In the genomic region with DNA sequence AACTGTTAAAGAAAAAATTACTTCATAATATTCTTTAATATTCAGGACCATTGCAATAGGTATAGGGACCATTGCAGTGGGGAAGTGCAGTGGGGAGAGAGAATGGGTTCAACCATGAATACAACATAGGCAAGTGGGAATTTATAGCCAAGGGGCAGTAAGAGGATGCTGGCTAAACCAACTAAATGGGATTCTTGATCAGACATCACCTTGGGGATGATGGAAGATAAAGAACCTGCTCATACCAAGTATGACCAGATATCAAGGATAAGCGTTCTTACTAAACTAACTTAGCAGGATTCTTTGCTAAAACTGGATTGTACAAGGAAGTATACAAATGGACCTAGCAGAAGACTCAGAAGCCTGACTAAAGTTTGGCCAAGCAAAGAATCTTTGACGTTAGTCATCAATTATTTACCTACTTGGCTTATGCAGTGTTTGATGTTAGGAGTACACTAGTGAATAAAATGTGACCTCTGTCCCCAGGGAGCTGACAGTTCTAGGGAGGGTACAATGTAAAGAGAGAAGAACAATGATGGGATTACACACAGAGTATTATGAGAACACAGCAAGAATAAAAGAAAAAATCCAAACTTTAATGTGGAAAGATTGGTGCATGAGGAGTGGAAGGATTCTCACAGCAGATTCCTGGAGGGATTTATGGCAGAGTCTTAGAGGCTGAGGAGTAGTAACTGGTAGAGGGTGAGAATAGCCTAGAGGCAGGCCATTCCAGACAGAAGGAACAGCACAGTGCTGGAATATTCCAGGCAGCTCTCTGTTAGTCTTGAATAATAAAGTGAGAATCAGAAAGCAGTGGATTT, we compare ENCODE assay signal across 1 cellular context.
TF ChIP-seq lines count a peak whose summit lies in the region.

No MANE protein-coding gene starts in this region.

TF ChIP-seq in HepG2, 621 proteins besides CTCF, POLR2A, EP300 and RAD21 (continued from another document and continues in another):
- TF ChIP-seq, protein P1, sequence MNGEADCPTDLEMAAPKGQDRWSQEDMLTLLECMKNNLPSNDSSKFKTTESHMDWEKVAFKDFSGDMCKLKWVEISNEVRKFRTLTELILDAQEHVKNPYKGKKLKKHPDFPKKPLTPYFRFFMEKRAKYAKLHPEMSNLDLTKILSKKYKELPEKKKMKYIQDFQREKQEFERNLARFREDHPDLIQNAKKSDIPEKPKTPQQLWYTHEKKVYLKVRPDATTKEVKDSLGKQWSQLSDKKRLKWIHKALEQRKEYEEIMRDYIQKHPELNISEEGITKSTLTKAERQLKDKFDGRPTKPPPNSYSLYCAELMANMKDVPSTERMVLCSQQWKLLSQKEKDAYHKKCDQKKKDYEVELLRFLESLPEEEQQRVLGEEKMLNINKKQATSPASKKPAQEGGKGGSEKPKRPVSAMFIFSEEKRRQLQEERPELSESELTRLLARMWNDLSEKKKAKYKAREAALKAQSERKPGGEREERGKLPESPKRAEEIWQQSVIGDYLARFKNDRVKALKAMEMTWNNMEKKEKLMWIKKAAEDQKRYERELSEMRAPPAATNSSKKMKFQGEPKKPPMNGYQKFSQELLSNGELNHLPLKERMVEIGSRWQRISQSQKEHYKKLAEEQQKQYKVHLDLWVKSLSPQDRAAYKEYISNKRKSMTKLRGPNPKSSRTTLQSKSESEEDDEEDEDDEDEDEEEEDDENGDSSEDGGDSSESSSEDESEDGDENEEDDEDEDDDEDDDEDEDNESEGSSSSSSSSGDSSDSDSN (CRISPR knock-in tag; IDR thresholded peaks at IDR 0.05): no peak
- TF ChIP-seq KLF12 (CRISPR knock-in tag; IDR thresholded peaks at IDR 0.05; ENCODE audit: borderline replicate concordance): no peak
- no peak for TF ChIP-seq ZNF615 (CRISPR knock-in tag; IDR thresholded peaks at IDR 0.05; ENCODE audit: borderline replicate concordance)
- TF ChIP-seq ZNF761 (CRISPR knock-in tag; conservative IDR thresholded peaks at IDR 0.05): no peak
- TF ChIP-seq ZNF768 (CRISPR knock-in tag; IDR thresholded peaks at IDR 0.05): no peak
- no peak for TF ChIP-seq HIVEP1 (CRISPR knock-in tag; IDR thresholded peaks at IDR 0.05)
- TF ChIP-seq EED (CRISPR knock-in tag; IDR thresholded peaks at IDR 0.05): no peak
- no peak for TF ChIP-seq MED13 (CRISPR knock-in tag; IDR thresholded peaks at IDR 0.05)
- TF ChIP-seq KDM3A (CRISPR knock-in tag; IDR thresholded peaks at IDR 0.05; ENCODE audit: low read depth): no peak
- TF ChIP-seq, protein P2, sequence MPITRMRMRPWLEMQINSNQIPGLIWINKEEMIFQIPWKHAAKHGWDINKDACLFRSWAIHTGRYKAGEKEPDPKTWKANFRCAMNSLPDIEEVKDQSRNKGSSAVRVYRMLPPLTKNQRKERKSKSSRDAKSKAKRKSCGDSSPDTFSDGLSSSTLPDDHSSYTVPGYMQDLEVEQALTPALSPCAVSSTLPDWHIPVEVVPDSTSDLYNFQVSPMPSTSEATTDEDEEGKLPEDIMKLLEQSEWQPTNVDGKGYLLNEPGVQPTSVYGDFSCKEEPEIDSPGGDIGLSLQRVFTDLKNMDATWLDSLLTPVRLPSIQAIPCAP (CRISPR knock-in tag; IDR thresholded peaks at IDR 0.05; ENCODE audit: low read depth): no peak
- TF ChIP-seq, protein P3, sequence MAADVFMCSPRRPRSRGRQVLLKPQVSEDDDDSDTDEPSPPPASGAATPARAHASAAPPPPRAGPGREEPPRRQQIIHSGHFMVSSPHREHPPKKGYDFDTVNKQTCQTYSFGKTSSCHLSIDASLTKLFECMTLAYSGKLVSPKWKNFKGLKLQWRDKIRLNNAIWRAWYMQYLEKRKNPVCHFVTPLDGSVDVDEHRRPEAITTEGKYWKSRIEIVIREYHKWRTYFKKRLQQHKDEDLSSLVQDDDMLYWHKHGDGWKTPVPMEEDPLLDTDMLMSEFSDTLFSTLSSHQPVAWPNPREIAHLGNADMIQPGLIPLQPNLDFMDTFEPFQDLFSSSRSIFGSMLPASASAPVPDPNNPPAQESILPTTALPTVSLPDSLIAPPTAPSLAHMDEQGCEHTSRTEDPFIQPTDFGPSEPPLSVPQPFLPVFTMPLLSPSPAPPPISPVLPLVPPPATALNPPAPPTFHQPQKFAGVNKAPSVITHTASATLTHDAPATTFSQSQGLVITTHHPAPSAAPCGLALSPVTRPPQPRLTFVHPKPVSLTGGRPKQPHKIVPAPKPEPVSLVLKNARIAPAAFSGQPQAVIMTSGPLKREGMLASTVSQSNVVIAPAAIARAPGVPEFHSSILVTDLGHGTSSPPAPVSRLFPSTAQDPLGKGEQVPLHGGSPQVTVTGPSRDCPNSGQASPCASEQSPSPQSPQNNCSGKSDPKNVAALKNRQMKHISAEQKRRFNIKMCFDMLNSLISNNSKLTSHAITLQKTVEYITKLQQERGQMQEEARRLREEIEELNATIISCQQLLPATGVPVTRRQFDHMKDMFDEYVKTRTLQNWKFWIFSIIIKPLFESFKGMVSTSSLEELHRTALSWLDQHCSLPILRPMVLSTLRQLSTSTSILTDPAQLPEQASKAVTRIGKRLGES (CRISPR knock-in tag; IDR thresholded peaks at IDR 0.05; ENCODE audit: borderline replicate concordance): no peak
- TF ChIP-seq ZNF264 (CRISPR knock-in tag; IDR thresholded peaks at IDR 0.05): no peak
- TF ChIP-seq SMARCC2 (IDR thresholded peaks at IDR 0.05): peak; percentile 82; the same call in 1 of the 2 replicates
- TF ChIP-seq, protein P4, sequence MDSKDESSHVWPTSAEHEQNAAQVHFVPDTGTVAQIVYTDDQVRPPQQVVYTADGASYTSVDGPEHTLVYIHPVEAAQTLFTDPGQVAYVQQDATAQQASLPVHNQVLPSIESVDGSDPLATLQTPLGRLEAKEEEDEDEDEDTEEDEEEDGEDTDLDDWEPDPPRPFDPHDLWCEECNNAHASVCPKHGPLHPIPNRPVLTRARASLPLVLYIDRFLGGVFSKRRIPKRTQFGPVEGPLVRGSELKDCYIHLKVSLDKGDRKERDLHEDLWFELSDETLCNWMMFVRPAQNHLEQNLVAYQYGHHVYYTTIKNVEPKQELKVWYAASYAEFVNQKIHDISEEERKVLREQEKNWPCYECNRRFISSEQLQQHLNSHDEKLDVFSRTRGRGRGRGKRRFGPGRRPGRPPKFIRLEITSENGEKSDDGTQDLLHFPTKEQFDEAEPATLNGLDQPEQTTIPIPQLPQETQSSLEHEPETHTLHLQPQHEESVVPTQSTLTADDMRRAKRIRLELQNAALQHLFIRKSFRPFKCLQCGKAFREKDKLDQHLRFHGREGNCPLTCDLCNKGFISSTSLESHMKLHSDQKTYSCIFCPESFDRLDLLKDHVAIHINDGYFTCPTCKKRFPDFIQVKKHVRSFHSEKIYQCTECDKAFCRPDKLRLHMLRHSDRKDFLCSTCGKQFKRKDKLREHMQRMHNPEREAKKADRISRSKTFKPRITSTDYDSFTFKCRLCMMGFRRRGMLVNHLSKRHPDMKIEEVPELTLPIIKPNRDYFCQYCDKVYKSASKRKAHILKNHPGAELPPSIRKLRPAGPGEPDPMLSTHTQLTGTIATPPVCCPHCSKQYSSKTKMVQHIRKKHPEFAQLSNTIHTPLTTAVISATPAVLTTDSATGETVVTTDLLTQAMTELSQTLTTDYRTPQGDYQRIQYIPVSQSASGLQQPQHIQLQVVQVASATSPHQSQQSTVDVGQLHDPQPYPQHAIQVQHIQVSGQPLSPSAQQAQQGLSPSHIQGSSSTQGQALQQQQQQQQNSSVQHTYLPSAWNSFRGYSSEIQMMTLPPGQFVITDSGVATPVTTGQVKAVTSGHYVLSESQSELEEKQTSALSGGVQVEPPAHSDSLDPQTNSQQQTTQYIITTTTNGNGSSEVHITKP (CRISPR knock-in tag; IDR thresholded peaks at IDR 0.05; ENCODE audit: low read depth): no peak
- TF ChIP-seq, protein P5, sequence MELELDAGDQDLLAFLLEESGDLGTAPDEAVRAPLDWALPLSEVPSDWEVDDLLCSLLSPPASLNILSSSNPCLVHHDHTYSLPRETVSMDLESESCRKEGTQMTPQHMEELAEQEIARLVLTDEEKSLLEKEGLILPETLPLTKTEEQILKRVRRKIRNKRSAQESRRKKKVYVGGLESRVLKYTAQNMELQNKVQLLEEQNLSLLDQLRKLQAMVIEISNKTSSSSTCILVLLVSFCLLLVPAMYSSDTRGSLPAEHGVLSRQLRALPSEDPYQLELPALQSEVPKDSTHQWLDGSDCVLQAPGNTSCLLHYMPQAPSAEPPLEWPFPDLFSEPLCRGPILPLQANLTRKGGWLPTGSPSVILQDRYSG (CRISPR knock-in tag; IDR thresholded peaks at IDR 0.05): no peak
- TF ChIP-seq ZNF670 (CRISPR knock-in tag; IDR thresholded peaks at IDR 0.05; ENCODE audit: borderline replicate concordance): 0 out of 2 replicates have a peak, but pooled peaks have one; percentile 41
- no peak for TF ChIP-seq ZNF230 (CRISPR knock-in tag; IDR thresholded peaks at IDR 0.05)
- TF ChIP-seq ZNF564 (CRISPR knock-in tag; IDR thresholded peaks at IDR 0.05): no peak
- no peak for TF ChIP-seq ATM (IDR thresholded peaks at IDR 0.05; ENCODE audit: borderline replicate concordance)
- TF ChIP-seq ELF3 (CRISPR knock-in tag; IDR thresholded peaks at IDR 0.05): peak; percentile 99
- TF ChIP-seq, protein P6, sequence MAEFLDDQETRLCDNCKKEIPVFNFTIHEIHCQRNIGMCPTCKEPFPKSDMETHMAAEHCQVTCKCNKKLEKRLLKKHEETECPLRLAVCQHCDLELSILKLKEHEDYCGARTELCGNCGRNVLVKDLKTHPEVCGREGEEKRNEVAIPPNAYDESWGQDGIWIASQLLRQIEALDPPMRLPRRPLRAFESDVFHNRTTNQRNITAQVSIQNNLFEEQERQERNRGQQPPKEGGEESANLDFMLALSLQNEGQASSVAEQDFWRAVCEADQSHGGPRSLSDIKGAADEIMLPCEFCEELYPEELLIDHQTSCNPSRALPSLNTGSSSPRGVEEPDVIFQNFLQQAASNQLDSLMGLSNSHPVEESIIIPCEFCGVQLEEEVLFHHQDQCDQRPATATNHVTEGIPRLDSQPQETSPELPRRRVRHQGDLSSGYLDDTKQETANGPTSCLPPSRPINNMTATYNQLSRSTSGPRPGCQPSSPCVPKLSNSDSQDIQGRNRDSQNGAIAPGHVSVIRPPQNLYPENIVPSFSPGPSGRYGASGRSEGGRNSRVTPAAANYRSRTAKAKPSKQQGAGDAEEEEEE (CRISPR knock-in tag; IDR thresholded peaks at IDR 0.05; ENCODE audit: borderline replicate concordance): no peak
- no peak for TF ChIP-seq PTBP1 (IDR thresholded peaks at IDR 0.05; ENCODE audit: low read depth, low read length, poor library complexity, severe bottlenecking)
- TF ChIP-seq ZMYM3 (CRISPR knock-in tag; IDR thresholded peaks at IDR 0.05): no peak
- TF ChIP-seq HDAC6 (IDR thresholded peaks at IDR 0.05; ENCODE audit: low read depth, low read length): no peak
- no peak for TF ChIP-seq ZC3H13 (CRISPR knock-in tag; IDR thresholded peaks at IDR 0.05)
- TF ChIP-seq ZNF17 (CRISPR knock-in tag; IDR thresholded peaks at IDR 0.05): no peak
- no peak for TF ChIP-seq POLR2G (IDR thresholded peaks at IDR 0.05; ENCODE audit: low read depth, low read length)
- TF ChIP-seq, protein P7, sequence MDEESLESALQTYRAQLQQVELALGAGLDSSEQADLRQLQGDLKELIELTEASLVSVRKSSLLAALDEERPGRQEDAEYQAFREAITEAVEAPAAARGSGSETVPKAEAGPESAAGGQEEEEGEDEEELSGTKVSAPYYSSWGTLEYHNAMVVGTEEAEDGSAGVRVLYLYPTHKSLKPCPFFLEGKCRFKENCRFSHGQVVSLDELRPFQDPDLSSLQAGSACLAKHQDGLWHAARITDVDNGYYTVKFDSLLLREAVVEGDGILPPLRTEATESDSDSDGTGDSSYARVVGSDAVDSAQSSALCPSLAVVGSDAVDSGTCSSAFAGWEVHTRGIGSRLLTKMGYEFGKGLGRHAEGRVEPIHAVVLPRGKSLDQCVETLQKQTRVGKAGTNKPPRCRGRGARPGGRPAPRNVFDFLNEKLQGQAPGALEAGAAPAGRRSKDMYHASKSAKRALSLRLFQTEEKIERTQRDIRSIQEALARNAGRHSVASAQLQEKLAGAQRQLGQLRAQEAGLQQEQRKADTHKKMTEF (CRISPR knock-in tag; IDR thresholded peaks at IDR 0.05): peak; percentile 68; the same call in 1 of the 2 replicates
- TF ChIP-seq BORCS8-MEF2B (CRISPR knock-in tag; IDR thresholded peaks at IDR 0.05): no peak
- no peak for TF ChIP-seq KDM1A (CRISPR knock-in tag; IDR thresholded peaks at IDR 0.05)
- TF ChIP-seq, protein P8, sequence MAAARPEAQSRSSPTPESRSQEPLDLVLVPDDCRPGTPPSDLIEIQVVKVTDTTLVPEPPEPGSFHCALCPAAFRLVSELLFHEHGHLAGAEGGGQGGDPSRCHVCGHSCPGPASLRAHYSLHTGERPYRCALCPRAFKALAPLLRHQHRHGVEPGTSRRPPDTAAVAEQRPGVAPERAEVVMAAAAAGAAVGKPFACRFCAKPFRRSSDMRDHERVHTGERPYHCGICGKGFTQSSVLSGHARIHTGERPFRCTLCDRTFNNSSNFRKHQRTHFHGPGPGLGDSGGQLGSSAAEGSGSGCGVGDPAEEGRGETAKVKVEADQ (CRISPR knock-in tag; IDR thresholded peaks at IDR 0.05; ENCODE audit: borderline replicate concordance): no peak
- no peak for TF ChIP-seq ZNF616 (CRISPR knock-in tag; IDR thresholded peaks at IDR 0.05; ENCODE audit: low read depth)
- peak; percentile 90 for TF ChIP-seq FOSL2 (CRISPR knock-in tag; IDR thresholded peaks at IDR 0.05)
- no peak for TF ChIP-seq IRF2 (CRISPR knock-in tag; IDR thresholded peaks at IDR 0.05)
- TF ChIP-seq, protein P9, sequence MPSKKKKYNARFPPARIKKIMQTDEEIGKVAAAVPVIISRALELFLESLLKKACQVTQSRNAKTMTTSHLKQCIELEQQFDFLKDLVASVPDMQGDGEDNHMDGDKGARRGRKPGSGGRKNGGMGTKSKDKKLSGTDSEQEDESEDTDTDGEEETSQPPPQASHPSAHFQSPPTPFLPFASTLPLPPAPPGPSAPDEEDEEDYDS (CRISPR knock-in tag; IDR thresholded peaks at IDR 0.05): 0 out of 2 replicates have a peak, but pooled peaks have one; percentile 16
- no peak for TF ChIP-seq ZNF160 (CRISPR knock-in tag; IDR thresholded peaks at IDR 0.05)
- TF ChIP-seq, protein P10, sequence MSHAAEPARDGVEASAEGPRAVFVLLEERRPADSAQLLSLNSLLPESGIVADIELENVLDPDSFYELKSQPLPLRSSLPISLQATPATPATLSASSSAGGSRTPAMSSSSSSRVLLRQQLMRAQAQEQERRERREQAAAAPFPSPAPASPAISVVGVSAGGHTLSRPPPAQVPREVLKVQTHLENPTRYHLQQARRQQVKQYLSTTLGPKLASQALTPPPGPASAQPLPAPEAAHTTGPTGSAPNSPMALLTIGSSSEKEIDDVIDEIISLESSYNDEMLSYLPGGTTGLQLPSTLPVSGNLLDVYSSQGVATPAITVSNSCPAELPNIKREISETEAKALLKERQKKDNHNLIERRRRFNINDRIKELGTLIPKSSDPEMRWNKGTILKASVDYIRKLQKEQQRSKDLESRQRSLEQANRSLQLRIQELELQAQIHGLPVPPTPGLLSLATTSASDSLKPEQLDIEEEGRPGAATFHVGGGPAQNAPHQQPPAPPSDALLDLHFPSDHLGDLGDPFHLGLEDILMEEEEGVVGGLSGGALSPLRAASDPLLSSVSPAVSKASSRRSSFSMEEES (CRISPR knock-in tag; IDR thresholded peaks at IDR 0.05): no peak
- no peak for TF ChIP-seq ZNF792 (CRISPR knock-in tag; IDR thresholded peaks at IDR 0.05)
